In the genomic region with DNA sequence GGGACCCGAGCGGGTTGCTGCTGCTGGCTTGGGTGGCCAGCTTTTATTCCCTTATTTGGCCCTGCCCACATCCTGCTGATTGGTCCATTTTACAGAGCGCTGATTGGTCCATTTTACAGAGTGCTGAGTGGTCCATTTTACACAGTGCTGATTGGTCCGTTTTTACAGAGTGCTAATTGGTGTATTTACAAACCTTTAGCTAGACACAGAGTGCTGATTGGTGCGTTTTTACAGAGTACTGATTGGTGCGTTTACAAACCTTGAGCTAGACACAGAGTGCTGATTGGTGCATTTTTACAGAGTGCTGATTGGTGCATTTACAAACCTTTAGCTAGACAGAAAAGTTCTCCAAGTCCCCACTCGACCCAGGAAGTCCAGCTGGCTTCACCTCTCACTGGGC, we compare ENCODE assay signal across 1 cellular context. TPM values are rescaled to one million over a fixed set of nuclear protein-coding genes. Genes with fewer than 3 reads are reported as not detected.
"Had no signal": no experiment of that assay in that cellular context is flagged by ENCODE, and none has a peak within 500 bp of the region (broad histone marks: within the 10 kb centered on the region; RNA-seq: fewer than 3 reads in every experiment).

No MANE protein-coding gene starts in this region.

RNA-seq across cellular contexts. Expression of gene RGS9BP, which starts 24.5 kb away (rescaled TPM):
- polyA plus RNA-seq: GM23338 had no signal
